ENCODE assay signal across 19 cellular contexts in genomic region chr3:59867185-59868002, GRCh38.
A peak's percentile ranks its signal among the peaks of the same experiment; 100 is the strongest.
DNase-seq lines count a peak whose midpoint lies in the region; ATAC-seq and TF ChIP-seq lines count a peak whose summit lies in the region.
"Had no signal": no experiment of that assay in that cellular context is flagged by ENCODE, and none has a peak within 500 bp of the region (broad histone marks: within the 10 kb centered on the region; RNA-seq: fewer than 3 reads in every experiment).

No MANE protein-coding gene starts in this region.

- intact Hi-C loops in activated CD4-positive, alpha-beta T cell treated with anti-CD3 and anti-CD28 coated beads, Interleukin-2, amount 10 ng/mL, durations not matched to agents 24 days and 14 days (cut with micrococcal nuclease), result loop anchor here (1.0 to 5.0 kb wide), 6 partner anchors 67 to 478 kb away; no protein-coding TSS in a partner anchor
- intact Hi-C loops in naive thymus-derived CD4-positive, alpha-beta T cell (cut with micrococcal nuclease), result no loop called here

- no peak for ATAC-seq in naive thymus-derived CD4-positive, alpha-beta T cell
- ATAC-seq: HCT116, Panc1 had no signal

- no peak overlapping the region for H3K27ac ChIP-seq in naive thymus-derived CD4-positive, alpha-beta T cell (ENCODE audit: low read depth, low read length)
- H3K27ac ChIP-seq: GM23248 had no signal

- no peak for TF ChIP-seq CTCF in GM20000 (IDR thresholded peaks at IDR 0.05; ENCODE audit: extremely low read depth, missing control alignments)

- H3K36me3 ChIP-seq in naive thymus-derived CD4-positive, alpha-beta T cell (ENCODE audit: control insufficient read depth in 2 of 3, insufficient read depth in 3 of 3, low read length in 3 of 3), result peaks cover 0 to 38% (median 7%) of the 10 kb centered on the region in 3 experiments

- peak overlapping the region; percentile 29 for H3K27ac Mint-ChIP-seq in activated CD4-positive, alpha-beta T cell treated with anti-CD3 and anti-CD28 coated beads, Interleukin-2, amount 10 ng/mL, durations not matched to agents 24 days and 14 days
- peak overlapping the region; percentile 90 for H3K27ac Mint-ChIP-seq in activated naive CD8-positive, alpha-beta T cell treated with anti-CD3 and anti-CD28 coated beads for 36 hours
- H3K27ac Mint-ChIP-seq in naive thymus-derived CD4-positive, alpha-beta T cell, result peak overlapping the region in 8 of 9 donors; percentile 5 to 90 (median 64)

- POLR2A ChIA-PET in naive thymus-derived CD4-positive, alpha-beta T cell (lab: Charles Lee), result interaction anchor here (0.6 to 0.9 kb wide), 2 partner anchors 151 to 378 kb away, joined by 3 read pairs; no protein-coding TSS in a partner anchor

- peaks cover 0 to 12% (median 0%) of the 10 kb centered on the region in 3 experiments for H3K9me3 ChIP-seq in naive thymus-derived CD4-positive, alpha-beta T cell (ENCODE audit: control insufficient read depth in 2 of 3, low read length in 3 of 3)
- H3K9me3 ChIP-seq: Caco-2 had no signal

- peaks cover 3 to 41% of the 10 kb centered on the region in 2 donors for H3K4me1 ChIP-seq in naive thymus-derived CD4-positive, alpha-beta T cell (ENCODE audit: control insufficient read depth in 2 of 2, insufficient read depth in 2 of 2, low read length in 2 of 2)
- H3K4me1 ChIP-seq: Caco-2 had no signal

- no peaks in the 10 kb centered on the region for H3K27me3 ChIP-seq in naive thymus-derived CD4-positive, alpha-beta T cell (ENCODE audit: control insufficient read depth in 2 of 2, insufficient read depth in 2 of 2, low read length in 2 of 2)

- no peak overlapping the region for H3K4me3 Mint-ChIP-seq in activated CD4-positive, alpha-beta T cell treated with anti-CD3 and anti-CD28 coated beads, Interleukin-2, amount 10 ng/mL, durations not matched to agents 24 days and 14 days
- no peak overlapping the region for H3K4me3 Mint-ChIP-seq in activated naive CD8-positive, alpha-beta T cell treated with anti-CD3 and anti-CD28 coated beads for 36 hours
- peak overlapping the region in 5 of 10 donors; percentile 18 to 40 (median 25) for H3K4me3 Mint-ChIP-seq in naive thymus-derived CD4-positive, alpha-beta T cell

- no peak overlapping the region for H3K4me3 ChIP-seq in naive thymus-derived CD4-positive, alpha-beta T cell (ENCODE audit: low read length)
- H3K4me3 ChIP-seq: GM23248 had no signal

- H3K27me3 Mint-ChIP-seq in activated CD4-positive, alpha-beta T cell treated with anti-CD3 and anti-CD28 coated beads, Interleukin-2, amount 10 ng/mL, durations not matched to agents 24 days and 14 days, result no peaks in the 10 kb centered on the region
- no peaks in the 10 kb centered on the region for H3K27me3 Mint-ChIP-seq in activated naive CD8-positive, alpha-beta T cell treated with anti-CD3 and anti-CD28 coated beads for 36 hours
- H3K27me3 Mint-ChIP-seq in naive thymus-derived CD4-positive, alpha-beta T cell, result no peaks in the 10 kb centered on the region

- peaks cover 36% of the 10 kb centered on the region for H3K4me1 Mint-ChIP-seq in activated CD4-positive, alpha-beta T cell treated with anti-CD3 and anti-CD28 coated beads, Interleukin-2, amount 10 ng/mL, durations not matched to agents 24 days and 14 days
- peaks cover 32% of the 10 kb centered on the region for H3K4me1 Mint-ChIP-seq in activated naive CD8-positive, alpha-beta T cell treated with anti-CD3 and anti-CD28 coated beads for 36 hours
- peaks cover 10 to 86% (median 79%) of the 10 kb centered on the region in 7 donors for H3K4me1 Mint-ChIP-seq in naive thymus-derived CD4-positive, alpha-beta T cell

- H3K36me3 Mint-ChIP-seq in activated CD4-positive, alpha-beta T cell treated with anti-CD3 and anti-CD28 coated beads, Interleukin-2, amount 10 ng/mL, durations not matched to agents 24 days and 14 days (ENCODE audit: low read depth), result peaks cover 59% of the 10 kb centered on the region
- H3K36me3 Mint-ChIP-seq in activated naive CD8-positive, alpha-beta T cell treated with anti-CD3 and anti-CD28 coated beads for 36 hours, result peaks cover 29% of the 10 kb centered on the region
- H3K36me3 Mint-ChIP-seq in naive thymus-derived CD4-positive, alpha-beta T cell, result peaks cover 16 to 84% (median 76%) of the 10 kb centered on the region in 5 donors

- DNase-seq in activated CD4-positive, alpha-beta T cell treated with anti-CD3 and anti-CD28 coated beads, Interleukin-2, amount 10 ng/mL, durations not matched to agents 24 days and 14 days, result no peak
- no peak for DNase-seq in activated CD4-positive, alpha-beta T cell treated with anti-CD3 and anti-CD28 coated beads, Interleukin-2, amount 50 U/mL, for 48 hours
- peak; percentile 88 for DNase-seq in NCI-H226
- DNase-seq in activated naive CD8-positive, alpha-beta T cell treated with anti-CD3 and anti-CD28 coated beads for 36 hours, result no peak
- DNase-seq in naive thymus-derived CD4-positive, alpha-beta T cell, result no peak
- DNase-seq in GM20000 (ENCODE audit: low spot score), result no peak
- no peak for DNase-seq in DMS153 treated with DMSO at 0.1 percent for 48 hours (lab: John Stamatoyannopoulos, UW; ENCODE audit: unreplicated experiment)
- DNase-seq in NCI-H2107 (lab: John Stamatoyannopoulos, UW), result no peak
- DNase-seq: C1 segment of cervical spinal cord, Caco-2, DMS53, GM23248, Karpas-422, MM.1S, NCI-H1105 treated with DMSO at 0.1 percent for 48 hours, NCI-H187, NCI-H2171 had no signal

- CTCF ChIA-PET in naive thymus-derived CD4-positive, alpha-beta T cell (lab: Charles Lee), result interaction anchor here (1.3 kb wide), 1 partner anchor 10 kb away, joined by 4 read pairs; no protein-coding TSS in a partner anchor

- peaks cover 39% of the 10 kb centered on the region for H3K9me3 Mint-ChIP-seq in activated CD4-positive, alpha-beta T cell treated with anti-CD3 and anti-CD28 coated beads, Interleukin-2, amount 10 ng/mL, durations not matched to agents 24 days and 14 days
- peaks cover 29% of the 10 kb centered on the region for H3K9me3 Mint-ChIP-seq in activated naive CD8-positive, alpha-beta T cell treated with anti-CD3 and anti-CD28 coated beads for 36 hours
- peaks cover 3 to 37% (median 12%) of the 10 kb centered on the region in 11 donors for H3K9me3 Mint-ChIP-seq in naive thymus-derived CD4-positive, alpha-beta T cell

Comparison
In these comparisons a context has a peak if more than half of its experiments do, and no peak if none do; other contexts are left out.
1. H3K27ac Mint-ChIP-seq: peak in every context shown above with its lines; median percentile 90 in activated naive CD8-positive, alpha-beta T cell treated with anti-CD3 and anti-CD28 coated beads for 36 hours; 64 in naive thymus-derived CD4-positive, alpha-beta T cell; 29 in activated CD4-positive, alpha-beta T cell treated with anti-CD3 and anti-CD28 coated beads, Interleukin-2, amount 10 ng/mL, durations not matched to agents 24 days and 14 days.